ENCODE assay signal across 1 cellular context in the genomic region with DNA sequence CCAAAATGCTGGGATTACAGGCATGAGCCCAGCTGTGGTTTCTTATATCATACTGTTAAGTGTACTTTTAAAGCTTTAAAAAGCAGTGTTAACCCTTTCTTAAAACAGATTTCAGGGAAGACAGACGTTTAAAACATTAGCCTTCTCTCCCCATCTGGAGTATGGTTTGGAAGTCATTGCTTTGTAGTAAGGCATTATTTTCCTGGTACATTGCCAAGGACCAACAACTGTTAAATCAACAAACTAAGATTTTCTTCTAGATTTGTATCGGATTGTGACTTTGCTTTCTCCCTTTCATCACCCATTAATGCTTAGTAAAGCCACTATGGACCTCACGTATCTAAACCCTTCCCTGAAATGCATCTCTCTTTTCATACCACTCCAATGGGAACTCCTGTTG.
TF ChIP-seq lines count a peak whose summit lies in the region.

No MANE protein-coding gene starts in this region.

TF ChIP-seq in GM23338, 12 proteins besides CTCF, POLR2A, EP300 and RAD21 (continued from another document):
- TF ChIP-seq, protein P1, sequence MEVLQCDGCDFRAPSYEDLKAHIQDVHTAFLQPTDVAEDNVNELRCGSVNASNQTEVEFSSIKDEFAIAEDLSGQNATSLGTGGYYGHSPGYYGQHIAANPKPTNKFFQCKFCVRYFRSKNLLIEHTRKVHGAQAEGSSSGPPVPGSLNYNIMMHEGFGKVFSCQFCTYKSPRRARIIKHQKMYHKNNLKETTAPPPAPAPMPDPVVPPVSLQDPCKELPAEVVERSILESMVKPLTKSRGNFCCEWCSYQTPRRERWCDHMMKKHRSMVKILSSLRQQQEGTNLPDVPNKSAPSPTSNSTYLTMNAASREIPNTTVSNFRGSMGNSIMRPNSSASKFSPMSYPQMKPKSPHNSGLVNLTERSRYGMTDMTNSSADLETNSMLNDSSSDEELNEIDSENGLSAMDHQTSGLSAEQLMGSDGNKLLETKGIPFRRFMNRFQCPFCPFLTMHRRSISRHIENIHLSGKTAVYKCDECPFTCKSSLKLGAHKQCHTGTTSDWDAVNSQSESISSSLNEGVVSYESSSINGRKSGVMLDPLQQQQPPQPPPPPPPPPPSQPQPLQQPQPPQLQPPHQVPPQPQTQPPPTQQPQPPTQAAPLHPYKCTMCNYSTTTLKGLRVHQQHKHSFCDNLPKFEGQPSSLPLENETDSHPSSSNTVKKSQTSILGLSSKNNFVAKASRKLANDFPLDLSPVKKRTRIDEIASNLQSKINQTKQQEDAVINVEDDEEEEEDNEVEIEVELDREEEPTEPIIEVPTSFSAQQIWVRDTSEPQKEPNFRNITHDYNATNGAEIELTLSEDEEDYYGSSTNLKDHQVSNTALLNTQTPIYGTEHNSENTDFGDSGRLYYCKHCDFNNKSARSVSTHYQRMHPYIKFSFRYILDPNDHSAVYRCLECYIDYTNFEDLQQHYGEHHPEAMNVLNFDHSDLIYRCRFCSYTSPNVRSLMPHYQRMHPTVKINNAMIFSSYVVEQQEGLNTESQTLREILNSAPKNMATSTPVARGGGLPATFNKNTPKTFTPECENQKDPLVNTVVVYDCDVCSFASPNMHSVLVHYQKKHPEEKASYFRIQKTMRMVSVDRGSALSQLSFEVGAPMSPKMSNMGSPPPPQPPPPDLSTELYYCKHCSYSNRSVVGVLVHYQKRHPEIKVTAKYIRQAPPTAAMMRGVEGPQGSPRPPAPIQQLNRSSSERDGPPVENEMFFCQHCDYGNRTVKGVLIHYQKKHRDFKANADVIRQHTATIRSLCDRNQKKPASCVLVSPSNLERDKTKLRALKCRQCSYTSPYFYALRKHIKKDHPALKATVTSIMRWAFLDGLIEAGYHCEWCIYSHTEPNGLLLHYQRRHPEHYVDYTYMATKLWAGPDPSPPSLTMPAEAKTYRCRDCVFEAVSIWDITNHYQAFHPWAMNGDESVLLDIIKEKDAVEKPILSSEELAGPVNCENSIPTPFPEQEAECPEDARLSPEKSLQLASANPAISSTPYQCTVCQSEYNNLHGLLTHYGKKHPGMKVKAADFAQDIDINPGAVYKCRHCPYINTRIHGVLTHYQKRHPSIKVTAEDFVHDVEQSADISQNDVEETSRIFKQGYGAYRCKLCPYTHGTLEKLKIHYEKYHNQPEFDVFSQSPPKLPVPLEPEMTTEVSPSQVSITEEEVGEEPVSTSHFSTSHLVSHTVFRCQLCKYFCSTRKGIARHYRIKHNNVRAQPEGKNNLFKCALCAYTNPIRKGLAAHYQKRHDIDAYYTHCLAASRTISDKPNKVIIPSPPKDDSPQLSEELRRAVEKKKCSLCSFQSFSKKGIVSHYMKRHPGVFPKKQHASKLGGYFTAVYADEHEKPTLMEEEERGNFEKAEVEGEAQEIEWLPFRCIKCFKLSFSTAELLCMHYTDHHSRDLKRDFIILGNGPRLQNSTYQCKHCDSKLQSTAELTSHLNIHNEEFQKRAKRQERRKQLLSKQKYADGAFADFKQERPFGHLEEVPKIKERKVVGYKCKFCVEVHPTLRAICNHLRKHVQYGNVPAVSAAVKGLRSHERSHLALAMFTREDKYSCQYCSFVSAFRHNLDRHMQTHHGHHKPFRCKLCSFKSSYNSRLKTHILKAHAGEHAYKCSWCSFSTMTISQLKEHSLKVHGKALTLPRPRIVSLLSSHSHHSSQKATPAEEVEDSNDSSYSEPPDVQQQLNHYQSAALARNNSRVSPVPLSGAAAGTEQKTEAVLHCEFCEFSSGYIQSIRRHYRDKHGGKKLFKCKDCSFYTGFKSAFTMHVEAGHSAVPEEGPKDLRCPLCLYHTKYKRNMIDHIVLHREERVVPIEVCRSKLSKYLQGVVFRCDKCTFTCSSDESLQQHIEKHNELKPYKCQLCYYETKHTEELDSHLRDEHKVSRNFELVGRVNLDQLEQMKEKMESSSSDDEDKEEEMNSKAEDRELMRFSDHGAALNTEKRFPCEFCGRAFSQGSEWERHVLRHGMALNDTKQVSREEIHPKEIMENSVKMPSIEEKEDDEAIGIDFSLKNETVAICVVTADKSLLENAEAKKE (CRISPR knock-in tag; IDR thresholded peaks at IDR 0.05), result no peak
- TF ChIP-seq EZH2phosphoT487 (IDR thresholded peaks at IDR 0.05; ENCODE audit: unreplicated experiment) (no peak), CREB1 (CRISPR knock-in tag; IDR thresholded peaks at IDR 0.05; ENCODE audit: low read depth) (no peak), POLR2AphosphoS5 (IDR thresholded peaks at IDR 0.05; ENCODE audit: low read depth) (no peak), ZNF114 (CRISPR knock-in tag; IDR thresholded peaks at IDR 0.05) (no peak), NANOG (IDR thresholded peaks at IDR 0.05; ENCODE audit: borderline replicate concordance) (no peak)
